14 cellular contexts compared by ENCODE assay signal in the genomic region with DNA sequence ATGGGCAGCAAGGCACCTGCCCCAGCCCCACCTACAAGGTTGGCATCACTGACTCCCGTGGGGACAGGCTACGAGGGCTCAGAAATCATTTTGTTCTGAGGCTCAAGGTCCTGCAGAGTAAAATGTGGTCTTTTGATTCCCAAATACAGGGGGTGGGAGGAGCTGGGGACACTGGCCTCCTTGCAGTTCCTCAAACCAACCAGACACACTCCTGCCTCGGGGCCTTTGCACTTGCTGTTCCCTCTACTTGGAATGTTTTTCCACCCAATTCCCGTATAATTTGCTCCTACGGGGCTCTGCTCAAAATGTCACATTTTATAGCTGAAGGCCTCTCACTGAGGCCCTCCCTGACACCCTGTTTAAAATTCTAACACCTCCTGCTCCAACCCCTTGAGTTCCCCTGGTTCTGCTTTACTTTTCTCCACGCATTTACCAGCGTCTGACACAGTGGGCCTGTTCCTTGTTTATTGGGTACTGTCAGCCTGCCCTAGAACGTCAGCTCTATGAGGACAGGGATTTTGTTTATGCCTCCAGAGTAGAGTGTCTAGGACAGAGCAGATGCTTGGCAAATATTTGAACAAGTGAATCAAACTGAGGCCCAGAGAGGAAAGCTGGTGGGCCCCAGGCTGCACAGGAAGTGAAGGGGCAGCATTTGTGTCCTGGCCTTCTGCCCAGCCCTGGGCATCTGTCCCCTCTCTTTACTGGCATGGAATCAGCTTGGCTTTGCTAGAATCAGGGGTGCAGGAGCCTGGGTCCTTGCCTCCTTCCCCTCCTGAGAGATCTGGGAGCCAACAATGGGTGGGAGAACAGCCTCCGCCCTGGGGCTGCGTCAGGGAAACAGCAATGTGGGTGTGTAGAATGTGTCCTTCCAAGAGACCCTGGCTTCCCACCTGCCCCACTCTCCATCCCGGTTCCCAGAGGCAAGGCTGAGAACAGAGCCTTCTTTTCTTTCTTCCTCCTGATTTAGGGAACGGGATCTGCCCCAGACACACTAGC.
"Had no signal": no experiment of that assay in that cellular context is flagged by ENCODE, and none has a peak within 500 bp of the region (broad histone marks: within the 10 kb centered on the region; RNA-seq: fewer than 3 reads in every experiment).

No MANE protein-coding gene starts in this region.

- ATAC-seq: heart right ventricle, left lung, SK-N-SH treated with all-trans-retinoic acid at 6 μM for 48 hours had no signal

- H3K36me3 ChIP-seq: heart right ventricle, left lung, ovary had no signal

- H3K36me3 Mint-ChIP-seq: brain had no signal

- H3K4me3 ChIP-seq: heart right ventricle, left lung, ovary, testis had no signal

- H3K27ac ChIP-seq: heart right ventricle, ovary, testis had no signal

- H3K9me3 Mint-ChIP-seq: neural crest cell; stimulated activated naive CD8-positive, alpha-beta T cell treated with anti-CD3 and anti-CD28 coated beads, Interleukin-15, Interleukin-2, amounts not matched to agents 100 ng/mL and 50 ng/mL, for 24 hours had no signal

- H3K9me3 ChIP-seq: heart right ventricle, left lung, ovary, testis had no signal

- DNase-seq: activated effector memory CD4-positive, alpha-beta T cell treated with anti-CD3 and anti-CD28 coated beads, Interleukin-2, amount 50 U/mL, for 16 hours; activated T-cell treated with anti-CD3 and anti-CD28 coated beads, Interleukin-2, amount 50 U/mL, for 1 hour; amniotic stem cell; foreskin melanocyte; heart right ventricle; left lung; mesendoderm; ovary; stimulated activated CD4-positive, alpha-beta T cell treated with anti-CD3 and anti-CD28 coated beads, Interleukin-2, amount 100 ng/mL, for 48 hours; testis had no signal

- H3K27me3 ChIP-seq: heart right ventricle, ovary, testis had no signal

- H3K27me3 Mint-ChIP-seq: stimulated activated naive CD8-positive, alpha-beta T cell treated with anti-CD3 and anti-CD28 coated beads, Interleukin-15, Interleukin-2, amounts not matched to agents 100 ng/mL and 50 ng/mL, for 24 hours had no signal

- H3K4me3 Mint-ChIP-seq: brain; neural crest cell; stimulated activated naive CD8-positive, alpha-beta T cell treated with anti-CD3 and anti-CD28 coated beads, Interleukin-15, Interleukin-2, amounts not matched to agents 100 ng/mL and 50 ng/mL, for 24 hours had no signal
